ENCODE assay signal across 25 cellular contexts in genomic region chr12:1444142-1444516, GRCh38.
DNase-seq lines count a peak whose midpoint lies in the region; ATAC-seq and TF ChIP-seq lines count a peak whose summit lies in the region.
"Had no signal": no experiment of that assay in that cellular context is flagged by ENCODE, and none has a peak within 500 bp of the region (broad histone marks: within the 10 kb centered on the region; RNA-seq: fewer than 3 reads in every experiment).

No MANE protein-coding gene starts in this region.

- H2BK15ac ChIP-seq in mesendoderm (replicated peaks; ENCODE audit: low read depth): no peak overlapping the region

- no peaks in the 10 kb centered on the region for H4K20me1 ChIP-seq in osteoblast (ENCODE audit: insufficient read depth, low read length)
- H4K20me1 ChIP-seq: BLaER1 had no signal

- ATAC-seq in Right ventricle myocardium inferior (peak; percentile 28), Right ventricle myocardium superior (ENCODE audit: poor library complexity) (no peak)
- no peak for ATAC-seq in natural killer cell treated with Interleukin-12 subunit alpha and Interleukin-12 subunit beta and Interleukin-15 and Interleukin-18, amount 100 ng/mL, for 72 hours
- ATAC-seq in effector memory CD8-positive, alpha-beta T cell (replicated peaks): no peak
- ATAC-seq: activated CD8-positive, alpha-beta T cell treated with anti-CD3 and anti-CD28 coated beads for 36 hours; activated T-cell treated with anti-CD3 and anti-CD28 coated beads, Interleukin-2, amount 50 U/mL, for 4 hours; esophagus mucosa had no signal

- no peak overlapping the region for H2BK120ac ChIP-seq in mesendoderm (ENCODE audit: low read depth, low read length)

- H3K79me2 ChIP-seq in osteoblast (ENCODE audit: insufficient read depth, low read length) (peaks cover 2% of the 10 kb centered on the region), mesendoderm (ENCODE audit: control insufficient read depth, insufficient read depth, low read length) (no peaks in the 10 kb centered on the region)

- no CpG with 5 or more reads among the region's 6 CpGs for WGBS in mesendoderm (ENCODE audit: extremely low coverage, insufficient coverage, low lambda C conversion rate)

- H3K4me2 ChIP-seq in osteoblast (ENCODE audit: insufficient read depth, low read length) (peak overlapping the region; percentile 84), mesendoderm (ENCODE audit: low read length) (no peak overlapping the region)
- H3K4me2 ChIP-seq: BLaER1, KMS-11 had no signal

- DNase-seq in Right ventricle myocardium inferior (ENCODE audit: missing footprints): no peak
- DNase-seq in Right ventricle myocardium superior: no peak
- DNase-seq in glomerular visceral epithelial cell (ENCODE audit: extremely low spot score): peak; percentile 22
- no peak for DNase-seq in osteoblast (ENCODE audit: insufficient read length, low spot score, missing footprints)
- DNase-seq in mesendoderm: no peak
- no peak for DNase-seq in RKO (ENCODE audit: low spot score)
- DNase-seq in natural killer cell treated with Interleukin-12 subunit alpha and Interleukin-12 subunit beta and Interleukin-15 and Interleukin-18, amount 100 ng/mL, for 72 hours (ENCODE audit: low spot score): no peak
- no peak for DNase-seq in effector memory CD8-positive, alpha-beta T cell
- DNase-seq: activated CD4-positive, CD25-positive, alpha-beta regulatory T cell; activated CD8-positive, alpha-beta T cell treated with anti-CD3 and anti-CD28 coated beads for 36 hours; activated T-cell treated with anti-CD3 and anti-CD28 coated beads, Interleukin-2, amount 50 U/mL, for 4 hours; head of caudate nucleus; NCI-H1092 treated with DMSO at 0.1 percent for 48 hours; NCI-H526 treated with DMSO at 0.1 percent for 48 hours; nucleus accumbens; SIG-M5; stimulated activated CD4-positive, alpha-beta T cell treated with anti-CD3 and anti-CD28 coated beads, Interleukin-2, amount 100 ng/mL, for 48 hours had no signal

- H3K9ac ChIP-seq in mesendoderm (ENCODE audit: low read length): no peak overlapping the region
- H3K9ac ChIP-seq: BLaER1, KMS-11 had no signal

- H3K56ac ChIP-seq in mesendoderm (ENCODE audit: low read length): no peak overlapping the region

- no peaks in the 10 kb centered on the region for H3K36me3 ChIP-seq in osteoblast (ENCODE audit: insufficient read depth, low read length)
- no peaks in the 10 kb centered on the region for H3K36me3 ChIP-seq in mesendoderm (ENCODE audit: control insufficient read depth, insufficient read depth, low read length)

- intact Hi-C loops in Right ventricle myocardium inferior (cut with DNase I): no loop called here
- intact Hi-C loops in Right ventricle myocardium superior (cut with DNase I): no loop called here

- H3K27ac Mint-ChIP-seq in natural killer cell treated with Interleukin-12 subunit alpha and Interleukin-12 subunit beta and Interleukin-15 and Interleukin-18, amount 100 ng/mL, for 72 hours: no peak overlapping the region
- no peak overlapping the region for H3K27ac Mint-ChIP-seq in effector memory CD8-positive, alpha-beta T cell
- H3K27ac Mint-ChIP-seq: activated CD8-positive, alpha-beta T cell treated with anti-CD3 and anti-CD28 coated beads for 36 hours; activated naive CD4-positive, alpha-beta T cell treated with anti-CD3 and anti-CD28 coated beads, Interleukin-2, amount 50 U/mL, for 24 hours; memory B cell; T-helper 2 cell treated with Interferon-gamma antibody and Interleukin-4, amounts not matched to agents 5 μg/mL and 100 μg/mL, for 36 hours had no signal

- no peaks in the 10 kb centered on the region for H3K79me1 ChIP-seq in mesendoderm (ENCODE audit: low read length)

- H3K27me3 ChIP-seq in osteoblast (ENCODE audit: insufficient read depth, low read length): no peaks in the 10 kb centered on the region
- no peaks in the 10 kb centered on the region for H3K27me3 ChIP-seq in mesendoderm (ENCODE audit: insufficient read depth, low read length, poor library complexity)
- H3K27me3 ChIP-seq: BLaER1 had no signal

- H3K27ac ChIP-seq in osteoblast (ENCODE audit: low read depth, low read length) (peak overlapping the region; percentile 90), mesendoderm (ENCODE audit: low read depth, low read length) (no peak overlapping the region)
- H3K27ac ChIP-seq: 22Rv1, BLaER1, KMS-11, skin epidermis had no signal

- no peak overlapping the region for H4K5ac ChIP-seq in mesendoderm (ENCODE audit: low read length)

- H3K4me1 ChIP-seq in osteoblast (ENCODE audit: insufficient read depth, low read length) (peaks cover 21% of the 10 kb centered on the region), mesendoderm (ENCODE audit: control insufficient read depth, low read depth, low read length) (no peaks in the 10 kb centered on the region)
- H3K4me1 ChIP-seq: BLaER1 had no signal

- H3K27me3 Mint-ChIP-seq in natural killer cell treated with Interleukin-12 subunit alpha and Interleukin-12 subunit beta and Interleukin-15 and Interleukin-18, amount 100 ng/mL, for 72 hours: no peaks in the 10 kb centered on the region
- no peaks in the 10 kb centered on the region for H3K27me3 Mint-ChIP-seq in effector memory CD8-positive, alpha-beta T cell
- H3K27me3 Mint-ChIP-seq: activated CD8-positive, alpha-beta T cell treated with anti-CD3 and anti-CD28 coated beads for 36 hours; activated naive CD4-positive, alpha-beta T cell treated with anti-CD3 and anti-CD28 coated beads, Interleukin-2, amount 50 U/mL, for 24 hours; memory B cell had no signal

- H3K4me3 ChIP-seq in osteoblast (ENCODE audit: insufficient read depth, low read length): peak overlapping the region; percentile 57
- H3K4me3 ChIP-seq in mesendoderm (ENCODE audit: low read length): no peak overlapping the region
- H3K4me3 ChIP-seq: BLaER1, skin epidermis had no signal

- H3K9me3 Mint-ChIP-seq in natural killer cell treated with Interleukin-12 subunit alpha and Interleukin-12 subunit beta and Interleukin-15 and Interleukin-18, amount 100 ng/mL, for 72 hours: no peaks in the 10 kb centered on the region
- H3K9me3 Mint-ChIP-seq in effector memory CD8-positive, alpha-beta T cell: no peaks in the 10 kb centered on the region
- H3K9me3 Mint-ChIP-seq: activated CD8-positive, alpha-beta T cell treated with anti-CD3 and anti-CD28 coated beads for 36 hours; activated naive CD4-positive, alpha-beta T cell treated with anti-CD3 and anti-CD28 coated beads, Interleukin-2, amount 50 U/mL, for 24 hours; activated T-cell treated with anti-CD3 and anti-CD28 coated beads, Interleukin-2, amount 50 U/mL, for 4 hours; memory B cell; T-helper 2 cell treated with Interferon-gamma antibody and Interleukin-4, amounts not matched to agents 5 μg/mL and 100 μg/mL, for 36 hours had no signal

- no peak for TF ChIP-seq CTCF in osteoblast (IDR thresholded peaks at IDR 0.05; ENCODE audit: extremely low read depth, low read depth, low read length)

- no peak overlapping the region for H3K23ac ChIP-seq in mesendoderm (ENCODE audit: low read length)

- H3K36me3 Mint-ChIP-seq in natural killer cell treated with Interleukin-12 subunit alpha and Interleukin-12 subunit beta and Interleukin-15 and Interleukin-18, amount 100 ng/mL, for 72 hours: no peaks in the 10 kb centered on the region
- peaks cover 7% of the 10 kb centered on the region for H3K36me3 Mint-ChIP-seq in effector memory CD8-positive, alpha-beta T cell (ENCODE audit: insufficient read depth)

- no peak overlapping the region for H2BK5ac ChIP-seq in mesendoderm (ENCODE audit: low read length)

- H3K4me1 Mint-ChIP-seq in natural killer cell treated with Interleukin-12 subunit alpha and Interleukin-12 subunit beta and Interleukin-15 and Interleukin-18, amount 100 ng/mL, for 72 hours (ENCODE audit: low read depth in 2 of 2): no peaks in the 10 kb centered on the region
- no peaks in the 10 kb centered on the region for H3K4me1 Mint-ChIP-seq in effector memory CD8-positive, alpha-beta T cell (ENCODE audit: low read depth in 2 of 2)
- H3K4me1 Mint-ChIP-seq: activated naive CD4-positive, alpha-beta T cell treated with anti-CD3 and anti-CD28 coated beads, Interleukin-2, amount 50 U/mL, for 24 hours; memory B cell had no signal

- H3K9me3 ChIP-seq in osteoblast (ENCODE audit: low read depth, low read length): no peaks in the 10 kb centered on the region

- H2AFZ ChIP-seq in osteoblast (ENCODE audit: low read length): peak overlapping the region; percentile 70

- H4K8ac ChIP-seq in mesendoderm (ENCODE audit: low read depth, low read length): no peak overlapping the region

- no peak overlapping the region for H3K18ac ChIP-seq in mesendoderm (ENCODE audit: low read length)

- no peak overlapping the region for H3K4ac ChIP-seq in mesendoderm (ENCODE audit: low read depth, low read length)

- H3K4me3 Mint-ChIP-seq in natural killer cell treated with Interleukin-12 subunit alpha and Interleukin-12 subunit beta and Interleukin-15 and Interleukin-18, amount 100 ng/mL, for 72 hours: no peak overlapping the region
- no peak overlapping the region for H3K4me3 Mint-ChIP-seq in effector memory CD8-positive, alpha-beta T cell
- H3K4me3 Mint-ChIP-seq: activated CD8-positive, alpha-beta T cell treated with anti-CD3 and anti-CD28 coated beads for 36 hours; activated naive CD4-positive, alpha-beta T cell treated with anti-CD3 and anti-CD28 coated beads, Interleukin-2, amount 50 U/mL, for 24 hours; activated T-cell treated with anti-CD3 and anti-CD28 coated beads, Interleukin-2, amount 50 U/mL, for 4 hours; memory B cell; T-helper 2 cell treated with Interferon-gamma antibody and Interleukin-4, amounts not matched to agents 5 μg/mL and 100 μg/mL, for 36 hours had no signal

- H2AK5ac ChIP-seq in mesendoderm (ENCODE audit: low read length): no peak overlapping the region
